In genomic region chr15:44286814-44287555, GRCh38 we compare ENCODE assay signal across 8 cellular contexts.
A peak's percentile ranks its signal among the peaks of the same experiment; 100 is the strongest.
DNase-seq lines count a peak whose midpoint lies in the region; ATAC-seq and TF ChIP-seq lines count a peak whose summit lies in the region.

No MANE protein-coding gene starts in this region.

- peak overlapping the region; percentile 94 for H3K4me3 Mint-ChIP-seq in T-helper 1 cell treated with Interleukin-12 subunit alpha and Interleukin-12 subunit beta and Interleukin-4 antibody, amounts not matched to agents 30 μg/mL and 1 μg/mL, for 36 hours
- peak overlapping the region; percentile 84 to 94 for H3K4me3 Mint-ChIP-seq in stimulated activated naive CD8-positive, alpha-beta T cell treated with anti-CD3 and anti-CD28 coated beads, Interleukin-15, amount 100 ng/mL, for 72 hours

- no peak for DNase-seq in T-helper 1 cell
- no peak for DNase-seq in WERI-Rb-1
- DNase-seq in stimulated activated naive CD8-positive, alpha-beta T cell treated with anti-CD3 and anti-CD28 coated beads, Interleukin-15, amount 100 ng/mL, for 72 hours: peak in 1 of 2 donors; percentile 2
- DNase-seq in HEK293T (ENCODE audit: extremely low spot score): no peak
- no peak for DNase-seq in NCI-H1092 treated with DMSO at 0.1 percent for 48 hours (lab: John Stamatoyannopoulos, UW)

- peaks cover 38% of the 10 kb centered on the region for H3K4me1 Mint-ChIP-seq in T-helper 1 cell treated with Interleukin-12 subunit alpha and Interleukin-12 subunit beta and Interleukin-4 antibody, amounts not matched to agents 30 μg/mL and 1 μg/mL, for 36 hours (ENCODE audit: low read depth)
- peaks cover 32% of the 10 kb centered on the region for H3K4me1 Mint-ChIP-seq in stimulated activated naive CD8-positive, alpha-beta T cell treated with anti-CD3 and anti-CD28 coated beads, Interleukin-15, amount 100 ng/mL, for 72 hours

- no peaks in the 10 kb centered on the region for H3K9me3 Mint-ChIP-seq in T-helper 1 cell treated with Interleukin-12 subunit alpha and Interleukin-12 subunit beta and Interleukin-4 antibody, amounts not matched to agents 30 μg/mL and 1 μg/mL, for 36 hours
- H3K9me3 Mint-ChIP-seq in stimulated activated naive CD8-positive, alpha-beta T cell treated with anti-CD3 and anti-CD28 coated beads, Interleukin-15, amount 100 ng/mL, for 72 hours: no peaks in the 10 kb centered on the region

- H3K4me3 ChIP-seq in WERI-Rb-1 (ENCODE audit: low read depth, low read length) (peak overlapping the region; percentile 84; the same call in 1 of the 2 replicates), iPS-11a (ENCODE audit: low read depth, low read length) (peak overlapping the region; percentile 78)

- H3K9me3 ChIP-seq in WERI-Rb-1 (ENCODE audit: severe bottlenecking): no peaks in the 10 kb centered on the region

- no peak for TF ChIP-seq CTCF in WERI-Rb-1 (IDR thresholded peaks at IDR 0.05; ENCODE audit: low read depth, low read length)

- no peak overlapping the region for H3K27ac ChIP-seq in WERI-Rb-1

- no peak for ATAC-seq in stimulated activated naive CD8-positive, alpha-beta T cell treated with anti-CD3 and anti-CD28 coated beads, Interleukin-15, amount 100 ng/mL, for 72 hours
- ATAC-seq in HG03460 (IDR thresholded peaks at IDR 0.05; ENCODE audit: unreplicated experiment): no peak

- CTCF ChIA-PET in HEK293T (lab: Yijun Ruan, JAX): interaction anchor here (0.6 to 0.9 kb wide), 2 partner anchors 68 to 91 kb away, joined by 3 read pairs; no protein-coding TSS in a partner anchor

- no peaks in the 10 kb centered on the region; the same call in 1 of the 2 replicates for H3K36me3 ChIP-seq in WERI-Rb-1

- peaks cover 9% of the 10 kb centered on the region for H3K36me3 Mint-ChIP-seq in T-helper 1 cell treated with Interleukin-12 subunit alpha and Interleukin-12 subunit beta and Interleukin-4 antibody, amounts not matched to agents 30 μg/mL and 1 μg/mL, for 36 hours (ENCODE audit: low read depth)

- no peaks in the 10 kb centered on the region for H3K27me3 ChIP-seq in WERI-Rb-1 (ENCODE audit: insufficient read depth, low read depth, severe bottlenecking)

- H3K27me3 Mint-ChIP-seq in T-helper 1 cell treated with Interleukin-12 subunit alpha and Interleukin-12 subunit beta and Interleukin-4 antibody, amounts not matched to agents 30 μg/mL and 1 μg/mL, for 36 hours (ENCODE audit: low read depth): peaks cover 6% of the 10 kb centered on the region
- H3K27me3 Mint-ChIP-seq in stimulated activated naive CD8-positive, alpha-beta T cell treated with anti-CD3 and anti-CD28 coated beads, Interleukin-15, amount 100 ng/mL, for 72 hours: no peaks in the 10 kb centered on the region

- peak overlapping the region; percentile 99 for H3K27ac Mint-ChIP-seq in T-helper 1 cell treated with Interleukin-12 subunit alpha and Interleukin-12 subunit beta and Interleukin-4 antibody, amounts not matched to agents 30 μg/mL and 1 μg/mL, for 36 hours
- peak overlapping the region; percentile 78 to 99 for H3K27ac Mint-ChIP-seq in stimulated activated naive CD8-positive, alpha-beta T cell treated with anti-CD3 and anti-CD28 coated beads, Interleukin-15, amount 100 ng/mL, for 72 hours

- POLR2A ChIA-PET in HEK293T (lab: Yijun Ruan, JAX): interaction anchor here (0.5 to 3.6 kb wide), 7 partner anchors 9 to 141 kb away, joined by 3 to 33 read pairs (median 4); partner anchors contain the start of gene CTDSPL2

TF ChIP-seq in HEK293T, 16 proteins besides CTCF, POLR2A, EP300 and RAD21:
- TF ChIP-seq ELF4 (IDR thresholded peaks at IDR 0.05) (no peak), NFRKB (IDR thresholded peaks at IDR 0.05) (no peak), ARNT (IDR thresholded peaks at IDR 0.05) (no peak), ZNF384 (IDR thresholded peaks at IDR 0.05) (no peak), CTBP1 (IDR thresholded peaks at IDR 0.05; ENCODE audit: borderline replicate concordance) (no peak), HDGF (IDR thresholded peaks at IDR 0.05; ENCODE audit: borderline replicate concordance) (no peak), FOXA1 (IDR thresholded peaks at IDR 0.05) (no peak), FOXM1 (IDR thresholded peaks at IDR 0.05; ENCODE audit: borderline replicate concordance) (no peak), SP1 (IDR thresholded peaks at IDR 0.05) (no peak), TARDBP (IDR thresholded peaks at IDR 0.05) (no peak), L3MBTL2 (conservative IDR thresholded peaks at IDR 0.05) (no peak), SUZ12 (IDR thresholded peaks at IDR 0.05) (no peak), LEF1 (IDR thresholded peaks at IDR 0.05; ENCODE audit: borderline replicate concordance) (no peak)
- TF ChIP-seq, protein P1, sequence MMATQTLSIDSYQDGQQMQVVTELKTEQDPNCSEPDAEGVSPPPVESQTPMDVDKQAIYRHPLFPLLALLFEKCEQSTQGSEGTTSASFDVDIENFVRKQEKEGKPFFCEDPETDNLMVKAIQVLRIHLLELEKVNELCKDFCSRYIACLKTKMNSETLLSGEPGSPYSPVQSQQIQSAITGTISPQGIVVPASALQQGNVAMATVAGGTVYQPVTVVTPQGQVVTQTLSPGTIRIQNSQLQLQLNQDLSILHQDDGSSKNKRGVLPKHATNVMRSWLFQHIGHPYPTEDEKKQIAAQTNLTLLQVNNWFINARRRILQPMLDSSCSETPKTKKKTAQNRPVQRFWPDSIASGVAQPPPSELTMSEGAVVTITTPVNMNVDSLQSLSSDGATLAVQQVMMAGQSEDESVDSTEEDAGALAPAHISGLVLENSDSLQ (IDR thresholded peaks at IDR 0.05): no peak
